In genomic region chr17:35242158-35242804, GRCh38 we compare ENCODE assay signal across 8 cellular contexts. TPM values are rescaled to one million over a fixed set of nuclear protein-coding genes. Genes with fewer than 3 reads are reported as not detected.
A peak's percentile ranks its signal among the peaks of the same experiment; 100 is the strongest.
DNase-seq lines count a peak whose midpoint lies in the region; ATAC-seq and TF ChIP-seq lines count a peak whose summit lies in the region.

No MANE protein-coding gene starts in this region.

- ATAC-seq in GM18868 (IDR thresholded peaks at IDR 0.05; ENCODE audit: unreplicated experiment) (peak; percentile 44), HG03139 (IDR thresholded peaks at IDR 0.05; ENCODE audit: unreplicated experiment) (peak; percentile 39)
- peak; percentile 60 for ATAC-seq in activated CD8-positive, alpha-beta T cell treated with anti-CD3 and anti-CD28 coated beads for 36 hours
- ATAC-seq in effector memory CD8-positive, alpha-beta T cell (replicated peaks): peak; percentile 68

- intact Hi-C loops in activated CD8-positive, alpha-beta T cell treated with anti-CD3 and anti-CD28 coated beads for 36 hours (cut with micrococcal nuclease): loop anchor here (1.0 to 5.0 kb wide), 3 partner anchors 28 to 295 kb away; partner anchors contain the start of gene SLFN12L

- peak; percentile 77 for TF ChIP-seq CTCF in activated CD8-positive, alpha-beta T cell treated with anti-CD3 and anti-CD28 coated beads for 36 hours (IDR thresholded peaks at IDR 0.05)

- no peaks in the 10 kb centered on the region for H3K9me3 ChIP-seq in mononuclear cell (ENCODE audit: low read depth, low read length)

- H3K27me3 ChIP-seq in mononuclear cell (ENCODE audit: insufficient read depth, low read length): no peaks in the 10 kb centered on the region

- no peaks in the 10 kb centered on the region for H3K27me3 Mint-ChIP-seq in activated CD8-positive, alpha-beta T cell treated with anti-CD3 and anti-CD28 coated beads for 36 hours
- H3K27me3 Mint-ChIP-seq in effector memory CD8-positive, alpha-beta T cell: no peaks in the 10 kb centered on the region

- CTCF ChIA-PET in activated CD8-positive, alpha-beta T cell treated with anti-CD3 and anti-CD28 coated beads for 36 hours (lab: Charles Lee): interaction anchor here (1.6 to 3.6 kb wide), 7 partner anchors 14 to 295 kb away, joined by 3 to 18 read pairs (median 9); partner anchors contain the start of gene SLFN12L

- H3K4me3 Mint-ChIP-seq in activated CD8-positive, alpha-beta T cell treated with anti-CD3 and anti-CD28 coated beads for 36 hours: peak overlapping the region; percentile 93
- peak overlapping the region; percentile 95 to 100 for H3K4me3 Mint-ChIP-seq in effector memory CD8-positive, alpha-beta T cell

- POLR2A ChIA-PET in activated CD8-positive, alpha-beta T cell treated with anti-CD3 and anti-CD28 coated beads for 36 hours (lab: Charles Lee): interaction anchor here (0.6 to 8.5 kb wide), 18 partner anchors 10 to 336 kb away, joined by 3 to 80 read pairs (median 4); partner anchors contain the start of genes NLE1, PEX12 and SLFN11

- peaks cover 65% of the 10 kb centered on the region for H3K4me1 ChIP-seq in mononuclear cell (ENCODE audit: insufficient read depth, low read length)

- peak overlapping the region; percentile 99 for H3K4me3 ChIP-seq in mononuclear cell (ENCODE audit: low read length)

- H3K27ac Mint-ChIP-seq in activated CD8-positive, alpha-beta T cell treated with anti-CD3 and anti-CD28 coated beads for 36 hours: peak overlapping the region; percentile 97
- H3K27ac Mint-ChIP-seq in effector memory CD8-positive, alpha-beta T cell: peak overlapping the region; percentile 99 to 100

- H3K36me3 Mint-ChIP-seq in activated CD8-positive, alpha-beta T cell treated with anti-CD3 and anti-CD28 coated beads for 36 hours (ENCODE audit: low read depth): peaks cover 15% of the 10 kb centered on the region
- H3K36me3 Mint-ChIP-seq in effector memory CD8-positive, alpha-beta T cell (ENCODE audit: insufficient read depth): peaks cover 65% of the 10 kb centered on the region

- no peaks in the 10 kb centered on the region for H3K9me3 Mint-ChIP-seq in activated CD8-positive, alpha-beta T cell treated with anti-CD3 and anti-CD28 coated beads for 36 hours
- no peaks in the 10 kb centered on the region for H3K9me3 Mint-ChIP-seq in effector memory CD8-positive, alpha-beta T cell

- DNase-seq in A172 (ENCODE audit: low spot score): peak; percentile 61
- DNase-seq in NCI-H345 treated with DMSO at 0.1 percent for 48 hours (lab: John Stamatoyannopoulos, UW; ENCODE audit: unreplicated experiment): peak; percentile 49
- DNase-seq in activated CD8-positive, alpha-beta T cell treated with anti-CD3 and anti-CD28 coated beads for 36 hours: peak; percentile 95
- peak; percentile 79 to 83 (median 80) for DNase-seq in effector memory CD8-positive, alpha-beta T cell
- DNase-seq in stimulated activated CD8-positive, alpha-beta memory T cell treated with anti-CD3 and anti-CD28 coated beads, Interleukin-4, amount 100 ng/mL, for 4 hours (ENCODE audit: low read depth in 2 of 2, low spot score in 1 of 2): peak; percentile 63 to 72

- peaks cover 64% of the 10 kb centered on the region for H3K4me1 Mint-ChIP-seq in activated CD8-positive, alpha-beta T cell treated with anti-CD3 and anti-CD28 coated beads for 36 hours (ENCODE audit: low read depth)
- H3K4me1 Mint-ChIP-seq in effector memory CD8-positive, alpha-beta T cell (ENCODE audit: low read depth in 2 of 2): peaks cover 59 to 69% of the 10 kb centered on the region in 2 donors

RNA-seq across cellular contexts. Expression of gene SLFN5, which starts 0.6 kb away (rescaled TPM):
- total RNA-seq in A172 (2014; rRNA removed; shearing (Covaris generic)): 7.6 and 17.0 TPM in 2 replicates
- 10 to 100 TPM; 29.1 to 32.7 TPM for total RNA-seq in activated CD8-positive, alpha-beta T cell treated with anti-CD3 and anti-CD28 coated beads for 36 hours
- 47.8 TPM for total RNA-seq in mononuclear cell

RNA-seq across cellular contexts. Expression of gene SLC35G3, which starts 48.1 kb away (rescaled TPM):
- not detected in 2 replicates for total RNA-seq in A172 (2014; rRNA removed; shearing (Covaris generic))
- not detected for total RNA-seq in activated CD8-positive, alpha-beta T cell treated with anti-CD3 and anti-CD28 coated beads for 36 hours
- total RNA-seq in mononuclear cell: not detected

Comparison
In these comparisons a context has a peak if more than half of its experiments do, and no peak if none do; other contexts are left out.
1. Peak in every context shown above with its lines: DNase-seq, ATAC-seq and H3K4me3 ChIP-seq.